Comparison of ENCODE assay signal across 21 cellular contexts in genomic region chr9:35834260-35835215, GRCh38. TPM values are rescaled to one million over a fixed set of nuclear protein-coding genes. Genes with fewer than 3 reads are reported as not detected.
DNase-seq lines count a peak whose midpoint lies in the region; ATAC-seq and TF ChIP-seq lines count a peak whose summit lies in the region.
"Had no signal": no experiment of that assay in that cellular context is flagged by ENCODE, and none has a peak within 500 bp of the region (broad histone marks: within the 10 kb centered on the region; RNA-seq: fewer than 3 reads in every experiment).

No MANE protein-coding gene starts in this region.

- peak overlapping the region; percentile 33 for H3K4me3 Mint-ChIP-seq in activated B cell treated with CpG ODN at 0.5 μM for 24 hours
- H3K4me3 Mint-ChIP-seq in memory B cell, result peak overlapping the region; percentile 22
- H3K4me3 Mint-ChIP-seq: activated naive CD4-positive, alpha-beta T cell treated with anti-CD3 and anti-CD28 coated beads, Interleukin-2, amount 50 U/mL, for 24 hours had no signal

- POLR2A ChIA-PET in activated B cell treated with CpG ODN at 0.5 μM for 24 hours (lab: Charles Lee), result interaction anchor here (1.3 to 1.6 kb wide), 2 partner anchors 20 to 102 kb away, joined by 4 to 11 read pairs; partner anchors contain the start of genes CREB3 and HINT2

- H3K4me1 ChIP-seq in tibial artery, result peaks cover 0 to 58% (median 33%) of the 10 kb centered on the region in 4 donors

- intact Hi-C loops in activated B cell treated with CpG ODN at 0.5 μM for 24 hours (cut with micrococcal nuclease), result no loop called here
- intact Hi-C loops in tibial artery (cut with DNase I; ENCODE audit: low total_unique reads), result no loop called here

- peak overlapping the region; percentile 38 for H3K27ac Mint-ChIP-seq in activated B cell treated with CpG ODN at 0.5 μM for 24 hours
- H3K27ac Mint-ChIP-seq in memory B cell, result peak overlapping the region; percentile 76
- H3K27ac Mint-ChIP-seq: activated naive CD4-positive, alpha-beta T cell treated with anti-CD3 and anti-CD28 coated beads, Interleukin-2, amount 50 U/mL, for 24 hours had no signal

- ATAC-seq in activated B cell treated with CpG ODN at 0.5 μM for 24 hours (ENCODE audit: low read depth) (no peak), memory B cell (ENCODE audit: low read depth) (no peak), SK-N-SH treated with all-trans-retinoic acid at 6 μM for 48 hours (no peak), GM19463 (IDR thresholded peaks at IDR 0.05; ENCODE audit: unreplicated experiment) (no peak)

- CTCF ChIA-PET in activated B cell treated with CpG ODN at 0.5 μM for 24 hours (lab: Charles Lee), result interaction anchor here (0.7 to 6.0 kb wide), 6 partner anchors 8 to 48 kb away, joined by 3 to 28 read pairs (median 4); no protein-coding TSS in a partner anchor

- H3K9me3 ChIP-seq in tibial artery, result no peaks in the 10 kb centered on the region
- H3K9me3 ChIP-seq: Peyer's patch had no signal

- no peak overlapping the region for H3K4me3 ChIP-seq in tibial artery
- H3K4me3 ChIP-seq: GM23248, Peyer's patch had no signal

- no peak for TF ChIP-seq CTCF in activated B cell treated with CpG ODN at 0.5 μM for 24 hours (IDR thresholded peaks at IDR 0.05)
- no peak for TF ChIP-seq CTCF in tibial artery (IDR thresholded peaks at IDR 0.05)

- peak overlapping the region; percentile 45 to 58 for H3K27ac ChIP-seq in tibial artery
- H3K27ac ChIP-seq: GM23248 had no signal

- H3K27me3 Mint-ChIP-seq in activated B cell treated with CpG ODN at 0.5 μM for 24 hours (no peaks in the 10 kb centered on the region), memory B cell (no peaks in the 10 kb centered on the region)
- H3K27me3 Mint-ChIP-seq: activated naive CD4-positive, alpha-beta T cell treated with anti-CD3 and anti-CD28 coated beads, Interleukin-2, amount 50 U/mL, for 24 hours had no signal

- H3K27me3 ChIP-seq in tibial artery, result no peaks in the 10 kb centered on the region
- H3K27me3 ChIP-seq: Peyer's patch had no signal

- peaks cover 0 to 12% (median 6%) of the 10 kb centered on the region in 3 donors for H3K36me3 ChIP-seq in tibial artery
- H3K36me3 ChIP-seq: Peyer's patch had no signal

- H3K4me1 Mint-ChIP-seq in activated B cell treated with CpG ODN at 0.5 μM for 24 hours, result peaks cover 35% of the 10 kb centered on the region
- H3K4me1 Mint-ChIP-seq in memory B cell, result peaks cover 42% of the 10 kb centered on the region

- H3K36me3 Mint-ChIP-seq in activated B cell treated with CpG ODN at 0.5 μM for 24 hours (ENCODE audit: low read depth) (no peaks in the 10 kb centered on the region), memory B cell (no peaks in the 10 kb centered on the region)
- H3K36me3 Mint-ChIP-seq: activated naive CD4-positive, alpha-beta T cell treated with anti-CD3 and anti-CD28 coated beads, Interleukin-2, amount 50 U/mL, for 24 hours had no signal

- DNase-seq in DMS53 (lab: John Stamatoyannopoulos, UW) (peak; percentile 11), DMS53 treated with DMSO at 0.1 percent for 48 hours (lab: John Stamatoyannopoulos, UW; ENCODE audit: unreplicated experiment) (no peak), activated B cell treated with CpG ODN at 0.5 μM for 24 hours (no peak), memory B cell (ENCODE audit: low spot score in 2 of 2) (no peak), tibial artery (no peak)
- no peak for DNase-seq in stimulated activated CD4-positive, alpha-beta T cell treated with anti-CD3 and anti-CD28 coated beads, Interleukin-4, amount 100 ng/mL, for 24 hours
- DNase-seq: activated CD4-positive, CD25-positive, alpha-beta regulatory T cell treated with anti-CD3 and anti-CD28 coated beads, Interleukin-2, amount 50 U/mL, for 72 hours; islet precursor cell; NCI-H1436 treated with DMSO at 0.1 percent for 48 hours; NCI-H510A; trophoblast cell had no signal

- no peaks in the 10 kb centered on the region for H3K9me3 Mint-ChIP-seq in activated B cell treated with CpG ODN at 0.5 μM for 24 hours
- H3K9me3 Mint-ChIP-seq in memory B cell, result no peaks in the 10 kb centered on the region
- H3K9me3 Mint-ChIP-seq: activated naive CD4-positive, alpha-beta T cell treated with anti-CD3 and anti-CD28 coated beads, Interleukin-2, amount 50 U/mL, for 24 hours had no signal

TF ChIP-seq in SK-N-SH treated with all-trans-retinoic acid at 6 μM for 48 hours, 23 proteins besides CTCF, POLR2A, EP300 and RAD21:
- no peak for TF ChIP-seq ZC3H10 (CRISPR knock-in tag; IDR thresholded peaks at IDR 0.05)
- no peak for TF ChIP-seq OSR1 (CRISPR knock-in tag; IDR thresholded peaks at IDR 0.05)
- no peak for TF ChIP-seq ZFP3 (CRISPR knock-in tag; IDR thresholded peaks at IDR 0.05)
- TF ChIP-seq ESRRG (CRISPR knock-in tag; IDR thresholded peaks at IDR 0.05), result no peak
- TF ChIP-seq ISL1 (CRISPR knock-in tag; IDR thresholded peaks at IDR 0.05), result no peak
- no peak for TF ChIP-seq GLIS3 (CRISPR knock-in tag; IDR thresholded peaks at IDR 0.05)
- no peak for TF ChIP-seq ZNF70 (CRISPR knock-in tag; IDR thresholded peaks at IDR 0.05)
TF ChIP-seq in SK-N-SH treated with all-trans-retinoic acid at 6 μM for 48 hours: peak in this region for 0.

RNA-seq across cellular contexts. Expression of gene TMEM8B, which starts 5.5 kb away (rescaled TPM):
- 5.0 and 8.0 TPM in 2 replicates for total RNA-seq in activated B cell treated with CpG ODN at 0.5 μM for 24 hours

RNA-seq across cellular contexts. Expression of gene FAM221B, which starts 6.0 kb away (rescaled TPM):
- not detected in 2 replicates for total RNA-seq in activated B cell treated with CpG ODN at 0.5 μM for 24 hours
- total RNA-seq: A172, endothelial cell of umbilical vein, glomerular endothelial cell, GM23248, mucosa of gallbladder, Peyer's patch, pulmonary artery endothelial cell had no signal

RNA-seq across cellular contexts. Expression of gene HINT2, which starts 19.7 kb away (rescaled TPM):
- total RNA-seq in activated B cell treated with CpG ODN at 0.5 μM for 24 hours, result 27.9 and 34.0 TPM in 2 replicates

RNA-seq across cellular contexts. Expression of gene SPAG8, which starts 22.5 kb away (rescaled TPM):
- total RNA-seq in activated B cell treated with CpG ODN at 0.5 μM for 24 hours, result 1.8 and 4.0 TPM in 2 replicates
- total RNA-seq: glomerular endothelial cell had no signal

RNA-seq across cellular contexts. Expression of gene OR13J1, which starts 35.7 kb away (rescaled TPM):
- total RNA-seq in activated B cell treated with CpG ODN at 0.5 μM for 24 hours, result not detected in 2 replicates
- total RNA-seq: A172, endothelial cell of umbilical vein, glomerular endothelial cell, GM23248, mucosa of gallbladder, Peyer's patch, pulmonary artery endothelial cell had no signal
